ENCODE assay signal across 1 cellular context in genomic region chr20:53097371-53097770, GRCh38.
TF ChIP-seq lines count a peak whose summit lies in the region.

No MANE protein-coding gene starts in this region.

TF ChIP-seq in SK-N-SH, 30 proteins besides CTCF, POLR2A, EP300 and RAD21 (continued from another document):
- no peak for TF ChIP-seq REST (IDR thresholded peaks at IDR 0.05; ENCODE audit: low read depth, low read length)
- TF ChIP-seq GATA2 (CRISPR knock-in tag; IDR thresholded peaks at IDR 0.05) = no peak
- no peak for TF ChIP-seq SMC3 (IDR thresholded peaks at IDR 0.05; ENCODE audit: low read depth, low read length)
- TF ChIP-seq MEF2A (IDR thresholded peaks at IDR 0.05; ENCODE audit: borderline replicate concordance, low read depth) = no peak
